Comparison of ENCODE assay signal across 18 cellular contexts in genomic region chr3:102530443-102531195, GRCh38.
DNase-seq lines count a peak whose midpoint lies in the region; ATAC-seq, FAIRE-seq and TF ChIP-seq lines count a peak whose summit lies in the region.
"Had no signal": no experiment of that assay in that cellular context is flagged by ENCODE, and none has a peak within 500 bp of the region (broad histone marks: within the 10 kb centered on the region; RNA-seq: fewer than 3 reads in every experiment).

No MANE protein-coding gene starts in this region.

- H3K4me3 ChIP-seq in A549 (no peak overlapping the region), lower lobe of right lung (no peak overlapping the region)
- H3K4me3 ChIP-seq: SJSA1, uterus had no signal

- POLR2A ChIA-PET in A549 (lab: Yijun Ruan, JAX), result no interaction called here

- no peak for TF ChIP-seq EP300 in A549 (IDR thresholded peaks at IDR 0.05)

- TF ChIP-seq CTCF in A549 (IDR thresholded peaks at IDR 0.05) (no peak), foreskin keratinocyte (conservative IDR thresholded peaks at IDR 0.05) (no peak), lower lobe of right lung (IDR thresholded peaks at IDR 0.05) (no peak)

- peak in 1 of 2 experiments; percentile 19 for DNase-seq in A549 (ENCODE audit: low read depth in 1 of 2, low spot score in 1 of 2)
- peak; percentile 19 for DNase-seq in HTR-8/SVneo (ENCODE audit: insufficient read length, low spot score)
- peak; percentile 93 for DNase-seq in amniotic epithelial cell (ENCODE audit: low read depth)
- DNase-seq in foreskin keratinocyte, result peak; percentile 47 to 82
- no peak for DNase-seq in lower lobe of right lung
- DNase-seq in UCSD-AML1 (lab: John Stamatoyannopoulos, UW; ENCODE audit: unreplicated experiment), result no peak
- DNase-seq in activated CD4-positive, CD25-positive, alpha-beta regulatory T cell (lab: John Stamatoyannopoulos, UW), result no peak
- DNase-seq: activated CD4-positive, alpha-beta memory T cell treated with anti-CD3 and anti-CD28 coated beads for 36 hours; activated naive CD8-positive, alpha-beta T cell treated with anti-CD3 and anti-CD28 coated beads, Interleukin-2, amount 50 U/mL, for 24 hours; activated T-cell treated with anti-CD3 and anti-CD28 coated beads, Interleukin-2, amount 50 U/mL, for 72 hours; CD4-positive, CD25-positive, alpha-beta regulatory T cell; NCI-H1930; NCI-H446 treated with DMSO at 0.1 percent for 48 hours; uterus had no signal

- H3K27me3 ChIP-seq in foreskin keratinocyte (no peaks in the 10 kb centered on the region), lower lobe of right lung (ENCODE audit: low read depth) (no peaks in the 10 kb centered on the region)
- H3K27me3 ChIP-seq: SJSA1, uterus had no signal

- ATAC-seq in A549 (no peak), foreskin keratinocyte (peak; percentile 74), lower lobe of right lung (no peak), HG03460 (IDR thresholded peaks at IDR 0.05; ENCODE audit: unreplicated experiment) (no peak)
- ATAC-seq: activated naive CD8-positive, alpha-beta T cell treated with anti-CD3 and anti-CD28 coated beads, Interleukin-2, amount 50 U/mL, for 24 hours; activated T-cell treated with anti-CD3 and anti-CD28 coated beads, Interleukin-2, amount 50 U/mL, for 72 hours had no signal

- WGBS in A549 (ENCODE audit: missing lambda C conversion rate), result 26% methylated on average over 4 of the region's 4 CpGs

- H3K4me1 ChIP-seq in A549, result no peaks in the 10 kb centered on the region
- peaks cover 5% of the 10 kb centered on the region for H3K4me1 ChIP-seq in foreskin keratinocyte
- no peaks in the 10 kb centered on the region for H3K4me1 ChIP-seq in lower lobe of right lung
- H3K4me1 ChIP-seq: SJSA1, uterus had no signal

- H3K9me3 ChIP-seq in A549 (no peaks in the 10 kb centered on the region), lower lobe of right lung (no peaks in the 10 kb centered on the region)
- H3K9me3 ChIP-seq: SJSA1, uterus had no signal

- TF ChIP-seq POLR2A in A549 (IDR thresholded peaks at IDR 0.05; ENCODE audit: low read length), result no peak

- no peak for TF ChIP-seq RAD21 in A549 (conservative IDR thresholded peaks at IDR 0.05 in 1 of 2, IDR thresholded peaks at IDR 0.05 in 1 of 2)

- CTCF ChIA-PET in A549 (lab: Yijun Ruan, JAX), result interaction anchor here (0.7 to 21.0 kb wide), 3 partner anchors 286 to 304 kb away, joined by 3 to 374 read pairs (median 3); no protein-coding TSS in a partner anchor

- H3K4me2 ChIP-seq in A549, result no peak overlapping the region

- H3K27ac ChIP-seq in A549, result no peak overlapping the region
- no peak overlapping the region for H3K27ac ChIP-seq in foreskin keratinocyte
- H3K27ac ChIP-seq in lower lobe of right lung, result no peak overlapping the region
- H3K27ac ChIP-seq: SJSA1, uterus had no signal

- intact Hi-C loops in lower lobe of right lung (cut with DNase I), result no loop called here

- FAIRE-seq in A549 (lab: Jason Lieb, UNC) (no peak), HTR-8/SVneo (lab: Jason Lieb, UNC) (no peak)
- FAIRE-seq: A204.1, endometrium had no signal

- no peaks in the 10 kb centered on the region for H3K36me3 ChIP-seq in lower lobe of right lung
- H3K36me3 ChIP-seq: SJSA1, uterus had no signal

TF ChIP-seq in A549, 52 proteins besides CTCF, POLR2A, EP300 and RAD21:
- TF ChIP-seq FOSL2 (IDR thresholded peaks at IDR 0.05), result no peak
- TF ChIP-seq FOSL2 (CRISPR knock-in tag; IDR thresholded peaks at IDR 0.05), result peak; percentile 41; the same call in 1 of the 2 replicates
- no peak for TF ChIP-seq HMGXB4 (CRISPR knock-in tag; IDR thresholded peaks at IDR 0.05; ENCODE audit: borderline replicate concordance)

Comparison
In these comparisons a context has a peak if more than half of its experiments do, and no peak if none do; other contexts are left out.
1. DNase-seq: peak in HTR-8/SVneo (single experiment), amniotic epithelial cell (single experiment) and foreskin keratinocyte (2 of 2); none in lower lobe of right lung (single experiment), UCSD-AML1 (single experiment) and activated CD4-positive, CD25-positive, alpha-beta regulatory T cell (0 of 4).